Comparison of ENCODE assay signal across 9 cellular contexts in the genomic region with DNA sequence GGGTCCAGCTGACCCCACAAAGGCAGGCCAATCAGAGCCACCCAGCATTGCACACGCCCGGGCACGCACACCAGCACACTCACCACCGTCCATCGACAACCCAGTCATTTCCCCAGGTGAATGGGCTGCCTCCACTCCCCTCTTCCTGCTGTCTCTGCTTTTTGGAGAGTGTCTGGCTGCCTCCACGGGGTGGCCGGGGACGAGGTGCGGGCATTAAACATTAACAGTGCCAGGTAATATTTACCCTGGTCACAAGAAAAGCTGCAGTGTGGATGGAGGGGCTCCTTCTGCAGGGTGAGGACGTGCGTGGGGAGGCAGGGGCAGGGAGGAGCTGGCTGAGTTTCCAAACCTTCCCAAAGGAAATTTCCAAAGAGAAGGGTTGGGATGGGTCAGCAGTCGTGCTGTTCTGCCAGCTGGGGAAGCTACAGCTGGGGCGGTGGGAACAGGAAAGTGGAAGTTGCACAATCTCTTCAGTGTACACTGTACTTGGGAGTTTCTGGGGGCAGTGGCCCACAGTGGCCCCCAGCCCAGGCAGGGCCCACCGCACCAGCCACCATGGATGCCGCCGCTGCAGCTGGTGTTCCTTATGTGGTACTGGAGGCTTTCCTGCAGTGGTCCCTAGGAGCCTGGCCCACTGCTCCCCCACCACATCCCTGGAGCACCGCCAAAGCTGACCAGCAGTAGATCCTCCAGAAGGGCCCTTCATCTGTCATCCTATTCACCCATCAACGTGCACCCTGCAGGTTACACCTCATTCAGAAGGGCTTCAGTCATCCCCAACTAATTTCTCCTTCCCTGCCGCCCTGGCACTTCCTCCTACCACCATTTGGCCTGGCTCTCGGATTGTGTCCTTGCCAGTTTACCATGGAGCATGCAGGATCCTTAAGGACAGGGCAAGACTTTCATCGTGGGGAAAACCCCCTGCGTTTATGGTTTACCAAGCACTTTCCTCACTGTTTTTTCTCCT. TPM values are rescaled to one million over a fixed set of nuclear protein-coding genes. Genes with fewer than 3 reads are reported as not detected.
A peak's percentile ranks its signal among the peaks of the same experiment; 100 is the strongest.
DNase-seq lines count a peak whose midpoint lies in the region; ATAC-seq and TF ChIP-seq lines count a peak whose summit lies in the region.
"Had no signal": no experiment of that assay in that cellular context is flagged by ENCODE, and none has a peak within 500 bp of the region (broad histone marks: within the 10 kb centered on the region; RNA-seq: fewer than 3 reads in every experiment).

TSS of gene FXYD2 (minus strand) at position 174 of the 967 bp plus-strand sequence. CDS start at position 108, 66 bp downstream.

- no peaks in the 10 kb centered on the region for H3K27me3 ChIP-seq in colonic mucosa
- H3K27me3 ChIP-seq in smooth muscle cell (ENCODE audit: low read depth) = no peaks in the 10 kb centered on the region

- intact Hi-C loops in colonic mucosa (cut with DNase I) = loop anchor here (5.0 kb wide), 2 partner anchors 122 to 227 kb away; no protein-coding TSS in a partner anchor

- H3K27ac ChIP-seq in colonic mucosa (peak within 1 kb of the TSS; percentile 34), smooth muscle cell (ENCODE audit: low read depth) (no peak within 1 kb of the TSS)

- TF ChIP-seq CTCF in colonic mucosa (IDR thresholded peaks at IDR 0.05) = no peak
- no peak for TF ChIP-seq CTCF in mesothelial cell of epicardium (IDR thresholded peaks at IDR 0.05; ENCODE audit: unreplicated experiment)
- TF ChIP-seq CTCF in smooth muscle cell (IDR thresholded peaks at IDR 0.05; ENCODE audit: borderline replicate concordance, insufficient read depth, poor library complexity, severe bottlenecking) = no peak

- H3K9me3 ChIP-seq in colonic mucosa (no peaks in the 10 kb centered on the region), smooth muscle cell (replicated peaks; ENCODE audit: low read depth) (no peaks in the 10 kb centered on the region)

- no peaks in the 10 kb centered on the region for H3F3A ChIP-seq in smooth muscle cell (ENCODE audit: low read depth)

- WGBS in smooth muscle cell (ENCODE audit: low lambda C conversion rate) = 84% methylated on average over 22 of the region's 22 CpGs

- no peaks in the 10 kb centered on the region for H3K9me3 Mint-ChIP-seq in activated naive CD4-positive, alpha-beta T cell treated with anti-CD3 and anti-CD28 coated beads, Interleukin-2, amount 10 ng/mL, durations not matched to agents 7 days and 5 days
- no peaks in the 10 kb centered on the region for H3K9me3 Mint-ChIP-seq in mesothelial cell of epicardium

- H3K9ac ChIP-seq in colonic mucosa (ENCODE audit: low read depth in 2 of 2, low read length in 2 of 2) (peak within 1 kb of the TSS; percentile 46 to 62), smooth muscle cell (ENCODE audit: low read depth) (no peak within 1 kb of the TSS)

- peaks cover 62% of the 10 kb centered on the region for H3K4me1 Mint-ChIP-seq in activated naive CD4-positive, alpha-beta T cell treated with anti-CD3 and anti-CD28 coated beads, Interleukin-2, amount 10 ng/mL, durations not matched to agents 7 days and 5 days
- peaks cover 10% of the 10 kb centered on the region for H3K4me1 Mint-ChIP-seq in mesothelial cell of epicardium

- H3K4me3 ChIP-seq in colonic mucosa = no peak within 1 kb of the TSS
- no peak within 1 kb of the TSS for H3K4me3 ChIP-seq in smooth muscle cell

- H4K20me1 ChIP-seq in smooth muscle cell (ENCODE audit: low read depth) = no peaks in the 10 kb centered on the region

- DNase-seq in activated naive CD4-positive, alpha-beta T cell treated with anti-CD3 and anti-CD28 coated beads, Interleukin-2, amount 10 ng/mL, durations not matched to agents 7 days and 5 days = no peak
- DNase-seq in activated naive CD4-positive, alpha-beta T cell (lab: John Stamatoyannopoulos, UW) = no peak
- DNase-seq in colonic mucosa = no peak
- no peak for DNase-seq in mesothelial cell of epicardium (ENCODE audit: low spot score in 2 of 2, unreplicated experiment in 2 of 2)
- DNase-seq in smooth muscle cell (lab: John Stamatoyannopoulos, UW; ENCODE audit: unreplicated experiment) = no peak
- no peak for DNase-seq in erythroblast (lab: John Stamatoyannopoulos, UW)
- DNase-seq: cerebellar nuclear complex had no signal

- H3K4me1 ChIP-seq in colonic mucosa = no peaks in the 10 kb centered on the region
- peaks cover 3% of the 10 kb centered on the region for H3K4me1 ChIP-seq in smooth muscle cell (ENCODE audit: low read depth)

- no peaks in the 10 kb centered on the region for H3K36me3 ChIP-seq in colonic mucosa
- no peaks in the 10 kb centered on the region for H3K36me3 ChIP-seq in smooth muscle cell (ENCODE audit: low read depth)

- peak within 1 kb of the TSS; percentile 12 for H3K27ac Mint-ChIP-seq in activated naive CD4-positive, alpha-beta T cell treated with anti-CD3 and anti-CD28 coated beads, Interleukin-2, amount 10 ng/mL, durations not matched to agents 7 days and 5 days
- H3K27ac Mint-ChIP-seq in mesothelial cell of epicardium = peak within 1 kb of the TSS; percentile 59

- H3K79me2 ChIP-seq in smooth muscle cell (ENCODE audit: low read depth) = no peaks in the 10 kb centered on the region

- ATAC-seq in GM18873 (IDR thresholded peaks at IDR 0.05; ENCODE audit: low FRiP score, unreplicated experiment) (no peak), GM21381 (IDR thresholded peaks at IDR 0.05; ENCODE audit: unreplicated experiment) (no peak)

- peaks cover 42% of the 10 kb centered on the region for H3K27me3 Mint-ChIP-seq in activated naive CD4-positive, alpha-beta T cell treated with anti-CD3 and anti-CD28 coated beads, Interleukin-2, amount 10 ng/mL, durations not matched to agents 7 days and 5 days
- peaks cover 35% of the 10 kb centered on the region for H3K27me3 Mint-ChIP-seq in mesothelial cell of epicardium (ENCODE audit: low read depth)

- no peak within 1 kb of the TSS for H2AFZ ChIP-seq in smooth muscle cell (ENCODE audit: low read depth)

- H3K36me3 Mint-ChIP-seq in activated naive CD4-positive, alpha-beta T cell treated with anti-CD3 and anti-CD28 coated beads, Interleukin-2, amount 10 ng/mL, durations not matched to agents 7 days and 5 days = no peaks in the 10 kb centered on the region
- no peaks in the 10 kb centered on the region for H3K36me3 Mint-ChIP-seq in mesothelial cell of epicardium

- H3K4me2 ChIP-seq in smooth muscle cell = no peak within 1 kb of the TSS

- H3K4me3 Mint-ChIP-seq in activated naive CD4-positive, alpha-beta T cell treated with anti-CD3 and anti-CD28 coated beads, Interleukin-2, amount 10 ng/mL, durations not matched to agents 7 days and 5 days = no peak within 1 kb of the TSS
- no peak within 1 kb of the TSS for H3K4me3 Mint-ChIP-seq in mesothelial cell of epicardium

- CTCF ChIA-PET in activated naive CD4-positive, alpha-beta T cell treated with anti-CD3 and anti-CD28 coated beads, Interleukin-2, amount 10 ng/mL, durations not matched to agents 7 days and 5 days (lab: Charles Lee) = interaction anchor here (0.6 to 11.5 kb wide), 9 partner anchors 10 to 229 kb away, joined by 3 to 270 read pairs (median 7); no protein-coding TSS in a partner anchor

- no peak for TF ChIP-seq POLR2A in erythroblast (IDR thresholded peaks at IDR 0.05; ENCODE audit: low read length)

RNA-seq across cellular contexts. Expression of gene FXYD2, which starts in this region (rescaled TPM):
- total RNA-seq in colonic mucosa = 1 to 10 TPM in 1 of 2 donors, under 1 TPM in 1; 0.98 to 1.5 TPM
- 5.7 to 7.1 TPM (median 6.3 TPM) in 3 replicates for total RNA-seq in mesothelial cell of epicardium
- 0.40 TPM in 1 of 2 replicates, not detected in the other for total RNA-seq in smooth muscle cell
- 1.00 and 2.3 TPM in 2 replicates for polyA plus RNA-seq in smooth muscle cell
